8 cellular contexts compared by ENCODE assay signal in the genomic region with DNA sequence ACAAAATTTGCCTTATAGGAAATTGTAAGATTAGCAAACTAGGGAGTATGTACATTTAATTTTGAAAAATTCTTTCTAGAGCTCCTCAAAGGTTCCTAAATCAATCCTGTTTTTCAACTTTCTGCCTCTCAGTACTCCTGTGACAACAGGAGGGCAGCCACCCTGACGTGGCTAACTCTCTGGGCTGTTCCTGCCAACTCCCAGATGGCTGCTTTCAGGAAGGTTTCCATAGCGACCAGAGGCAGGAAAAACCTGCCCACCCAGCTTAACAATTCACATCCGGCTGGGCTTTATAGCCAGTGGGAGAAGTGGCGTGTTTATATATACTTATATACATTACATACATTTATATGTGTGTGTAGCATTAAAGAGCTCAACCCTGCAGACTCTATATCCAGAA. TPM values are rescaled to one million over a fixed set of nuclear protein-coding genes. Genes with fewer than 3 reads are reported as not detected.
A peak's percentile ranks its signal among the peaks of the same experiment; 100 is the strongest.
DNase-seq lines count a peak whose midpoint lies in the region; ATAC-seq and TF ChIP-seq lines count a peak whose summit lies in the region.

No MANE protein-coding gene starts in this region.

- peaks cover 57% of the 10 kb centered on the region for H3K4me1 ChIP-seq in A673 (ENCODE audit: insufficient read depth, low read length, poor library complexity, severe bottlenecking)
- peaks cover 8% of the 10 kb centered on the region for H3K4me1 ChIP-seq in IMR-90 (ENCODE audit: control insufficient read depth, insufficient read depth, low read length)
- peaks cover 37% of the 10 kb centered on the region for H3K4me1 ChIP-seq in body of pancreas

- H2BK120ac ChIP-seq in IMR-90 (ENCODE audit: low read depth, low read length), result no peak overlapping the region

- H3K4me3 ChIP-seq in A673 (ENCODE audit: low read depth, low read length, poor library complexity, severe bottlenecking) (peak overlapping the region; percentile 14), IMR-90 (ENCODE audit: insufficient read depth, low read depth, low read length) (no peak overlapping the region), body of pancreas (no peak overlapping the region)

- peaks cover 32 to 66% of the 10 kb centered on the region in 2 experiments for H3K79me1 ChIP-seq in IMR-90 (ENCODE audit: low read depth in 1 of 2, low read length in 2 of 2)

- dilution Hi-C loops in IMR-90 (cut with HindIII; ENCODE audit: low sequenced_read_pairs, unreplicated experiment), result no loop called here

- intact Hi-C loops in A673 (cut with micrococcal nuclease; ENCODE audit: unreplicated experiment) (no loop called here), IMR-90 (cut with micrococcal nuclease) (no loop called here), body of pancreas (cut with DNase I) (no loop called here), left colon (cut with DNase I, micrococcal nuclease) (no loop called here)

- DNase-seq in A673 (ENCODE audit: low spot score), result peak; percentile 96
- DNase-seq in IMR-90, result peak; percentile 88
- DNase-seq in body of pancreas, result peak; percentile 85 to 95 (median 94)
- DNase-seq in left colon, result peak; percentile 81 to 91
- DNase-seq in GM03348 (ENCODE audit: low spot score), result no peak
- no peak for DNase-seq in RKO (ENCODE audit: low spot score)

- peaks cover 13% of the 10 kb centered on the region for H3K9me1 ChIP-seq in IMR-90 (ENCODE audit: insufficient read depth, low read length)

- TF ChIP-seq CTCF in A673 (conservative IDR thresholded peaks at IDR 0.05; ENCODE audit: low read depth, low read length) (no peak), IMR-90 (conservative IDR thresholded peaks at IDR 0.05; ENCODE audit: low read depth, low read length) (no peak), body of pancreas (IDR thresholded peaks at IDR 0.05) (no peak)

- H3K56ac ChIP-seq in IMR-90 (ENCODE audit: extremely low read depth, insufficient read depth, low read length), result no peak overlapping the region

- H3K4me2 ChIP-seq in IMR-90 (ENCODE audit: low read depth, low read length), result no peak overlapping the region

- H4K5ac ChIP-seq in IMR-90 (ENCODE audit: low read depth, low read length), result no peak overlapping the region

- H3K9me3 ChIP-seq in A673 (ENCODE audit: low read depth, low read length, poor library complexity, severe bottlenecking), result no peaks in the 10 kb centered on the region
- H3K9me3 ChIP-seq in IMR-90 (ENCODE audit: control insufficient read depth, insufficient read depth, low read length), result no peaks in the 10 kb centered on the region
- H3K9me3 ChIP-seq in body of pancreas, result no peaks in the 10 kb centered on the region

- in situ Hi-C loops in IMR-90 (cut with MboI; ENCODE audit: low sequenced_read_pairs), result no loop called here

- no TSS peak for BruUV-seq in A673 (replicated peaks; lab: Mats Ljungman, UMichigan)
- no TSS peak for BruUV-seq in IMR-90 (replicated peaks; lab: Mats Ljungman, UMichigan)

- H2BK5ac ChIP-seq in IMR-90 (ENCODE audit: low read depth, low read length, poor library complexity, severe bottlenecking), result peak overlapping the region; percentile 18

- H2AFZ ChIP-seq in IMR-90 (replicated peaks; ENCODE audit: low read length, poor library complexity), result peak overlapping the region; percentile 59

- no peak for TF ChIP-seq RAD21 in IMR-90 (IDR thresholded peaks at IDR 0.05; ENCODE audit: low read length)

- no peak overlapping the region for H2BK15ac ChIP-seq in IMR-90 (ENCODE audit: low read depth, low read length)

- H4K20me1 ChIP-seq in IMR-90 (ENCODE audit: insufficient read depth, low read length), result peaks cover 9% of the 10 kb centered on the region

- CTCF ChIA-PET in A673 (lab: Charles Lee), result interaction anchor here (0.5 to 1.1 kb wide), 4 partner anchors 30 to 266 kb away, joined by 3 to 8 read pairs (median 5); no protein-coding TSS in a partner anchor
- CTCF ChIA-PET in IMR-90 (lab: Yijun Ruan, JAX), result no interaction called here

- no peak overlapping the region for H2AK9ac ChIP-seq in IMR-90 (replicated peaks; ENCODE audit: low read depth, low read length, poor library complexity)

- no peak overlapping the region for H3K4ac ChIP-seq in IMR-90 (ENCODE audit: low read depth, low read length)

- H3K14ac ChIP-seq in IMR-90 (replicated peaks; ENCODE audit: low read depth, low read length), result no peak overlapping the region

- no peak overlapping the region for H3K9ac ChIP-seq in IMR-90 (ENCODE audit: low read depth, low read length)

- H2AK5ac ChIP-seq in IMR-90 (ENCODE audit: low read depth, low read length), result no peak overlapping the region

- no peak overlapping the region for H3K18ac ChIP-seq in IMR-90 (ENCODE audit: low read depth, low read length)

- H3K27me3 ChIP-seq in A673 (replicated peaks; ENCODE audit: insufficient read depth, low read depth, low read length, poor library complexity) (no peaks in the 10 kb centered on the region), IMR-90 (ENCODE audit: control insufficient read depth, insufficient read depth, low read length) (no peaks in the 10 kb centered on the region), body of pancreas (no peaks in the 10 kb centered on the region)

- no CpG with 5 or more reads among the region's 4 CpGs for WGBS in IMR-90 (ENCODE audit: extremely low coverage in 2 of 2, insufficient read length in 1 of 2), 2 experiments
- 7 to 20% methylated on average over 4 of the region's 4 CpGs for WGBS in body of pancreas, 2 donors

- H3K36me3 ChIP-seq in A673 (ENCODE audit: insufficient read depth, low read length, poor library complexity, severe bottlenecking) (peaks cover 12% of the 10 kb centered on the region), IMR-90 (ENCODE audit: control insufficient read depth, insufficient read depth, low read length) (peaks cover 10% of the 10 kb centered on the region), body of pancreas (replicated peaks in 1 of 2; ENCODE audit: insufficient read depth in 1 of 2, low read depth in 2 of 2) (no peaks in the 10 kb centered on the region)

- H3K27ac ChIP-seq in A673 (ENCODE audit: low read depth, low read length, poor library complexity, severe bottlenecking), result peak overlapping the region; percentile 83
- no peak overlapping the region for H3K27ac ChIP-seq in IMR-90 (ENCODE audit: insufficient read depth, low read length)
- peak overlapping the region; percentile 69 to 85 (median 76) for H3K27ac ChIP-seq in body of pancreas

- H4K91ac ChIP-seq in IMR-90 (ENCODE audit: insufficient read depth, low read depth, low read length), result no peak overlapping the region

- H3K23ac ChIP-seq in IMR-90 (ENCODE audit: low read depth, low read length), result no peak overlapping the region

- POLR2A ChIA-PET in A673 (lab: Charles Lee; ENCODE audit: low non-redundant PET), result interaction anchor here (0.6 to 0.7 kb wide), 3 partner anchors 25 to 462 kb away, joined by 3 to 10 read pairs (median 4); no protein-coding TSS in a partner anchor
- POLR2A ChIA-PET in IMR-90 (lab: Charles Lee; ENCODE audit: unreplicated experiment), result interaction anchor here (0.6 kb wide), 1 partner anchor 24 kb away, joined by 4 read pairs; no protein-coding TSS in a partner anchor

- no peak overlapping the region for H2BK20ac ChIP-seq in IMR-90 (ENCODE audit: low read depth, low read length)

- ATAC-seq in IMR-90 (ENCODE audit: low read depth) (peak; percentile 70), body of pancreas (peak; percentile 95), left colon (peak; percentile 94), GM18873 (IDR thresholded peaks at IDR 0.05; ENCODE audit: low FRiP score, unreplicated experiment) (no peak), HG03135 (IDR thresholded peaks at IDR 0.05; ENCODE audit: unreplicated experiment) (no peak)

- TF ChIP-seq POLR2A in IMR-90 (IDR thresholded peaks at IDR 0.05; ENCODE audit: low read depth, low read length), result no peak
- no peak for TF ChIP-seq POLR2A in body of pancreas (IDR thresholded peaks at IDR 0.05)

- peak overlapping the region; percentile 33 to 82; a peak in 2 of 4 replicates for H4K8ac ChIP-seq in IMR-90 (ENCODE audit: low read depth in 2 of 2, low read length in 2 of 2)

TF ChIP-seq in IMR-90, 13 proteins besides CTCF, POLR2A, EP300 and RAD21:
- no peak for TF ChIP-seq SMC3 (IDR thresholded peaks at IDR 0.05; ENCODE audit: low read depth, low read length)
- TF ChIP-seq RFX5 (IDR thresholded peaks at IDR 0.05; ENCODE audit: low read depth, low read length), result no peak
- no peak for TF ChIP-seq ELK1 (IDR thresholded peaks at IDR 0.05; ENCODE audit: borderline replicate concordance, low read depth, low read length)
- no peak for TF ChIP-seq MXI1 (IDR thresholded peaks at IDR 0.05; ENCODE audit: borderline replicate concordance, low read depth, low read length)
- TF ChIP-seq NFE2L2 (IDR thresholded peaks at IDR 0.05; ENCODE audit: low read depth, low read length), result no peak
- TF ChIP-seq MAZ (IDR thresholded peaks at IDR 0.05; ENCODE audit: borderline replicate concordance, low read depth, low read length), result no peak
- no peak for TF ChIP-seq CEBPB (IDR thresholded peaks at IDR 0.05; ENCODE audit: low read depth, low read length)
- no peak for TF ChIP-seq CHD1 (IDR thresholded peaks at IDR 0.05; ENCODE audit: low read depth, low read length)
- TF ChIP-seq FOS (IDR thresholded peaks at IDR 0.05; ENCODE audit: low read depth, low read length), result no peak

RNA-seq across cellular contexts. Expression of gene SGSM3, which starts 26.5 kb away (rescaled TPM):
- total RNA-seq in A673 (2021) (91.1 and 96.1 TPM in 2 replicates), IMR-90 (2012; rRNA removed) (36.4 and 47.5 TPM in 2 replicates), body of pancreas (100 to 1,000 TPM; 125 to 231 TPM), left colon (100 to 1,000 TPM; 121 to 142 TPM)
- 90.1 and 97.4 TPM in 2 replicates for polyA plus RNA-seq in IMR-90 (2012; rRNA removed)
- polyA plus RNA-seq in IMR-90 (2012; cell fraction: cytosol; rRNA removed), result 53.3 and 63.2 TPM in 2 replicates
- polyA plus RNA-seq in IMR-90 (2012; cell fraction: nucleus; rRNA removed; ENCODE audit: low replicate concordance), result 505 and 1,239 TPM in 2 replicates

RNA-seq across cellular contexts. Expression of gene ADSL, which starts 50.6 kb away (rescaled TPM):
- 133 and 144 TPM in 2 replicates for total RNA-seq in A673 (2021)
- 181 and 229 TPM in 2 replicates for total RNA-seq in IMR-90 (2012; rRNA removed)
- polyA plus RNA-seq in IMR-90 (2012; rRNA removed), result 89.8 and 93.6 TPM in 2 replicates
- 54.2 and 95.4 TPM in 2 replicates for polyA plus RNA-seq in IMR-90 (2012; cell fraction: cytosol; rRNA removed)
- 84.2 and 143 TPM in 2 replicates for polyA plus RNA-seq in IMR-90 (2012; cell fraction: nucleus; rRNA removed; ENCODE audit: low replicate concordance)
- total RNA-seq in body of pancreas, result 10 to 100 TPM; 49.0 to 76.5 TPM
- total RNA-seq in left colon, result 10 to 100 TPM; 34.2 to 34.9 TPM

Comparison
In these comparisons a context has a peak if more than half of its experiments do, and no peak if none do; other contexts are left out.
1. DNase-seq: peak in A673 (single experiment), IMR-90 (single experiment), body of pancreas (4 of 4) and left colon (2 of 2); none in GM03348 (single experiment) and RKO (single experiment).
2. ATAC-seq: peak in IMR-90 (single experiment), body of pancreas (single experiment) and left colon (single experiment); none in GM18873 (single experiment) and HG03135 (single experiment).